Comparison of ENCODE assay signal across 18 cellular contexts in genomic region chr2:98881153-98881650, GRCh38. TPM values are rescaled to one million over a fixed set of nuclear protein-coding genes. Genes with fewer than 3 reads are reported as not detected.
A peak's percentile ranks its signal among the peaks of the same experiment; 100 is the strongest.
DNase-seq lines count a peak whose midpoint lies in the region; ATAC-seq, FAIRE-seq and TF ChIP-seq lines count a peak whose summit lies in the region.
"Had no signal": no experiment of that assay in that cellular context is flagged by ENCODE, and none has a peak within 500 bp of the region (broad histone marks: within the 10 kb centered on the region; RNA-seq: fewer than 3 reads in every experiment).

No MANE protein-coding gene starts in this region.

- no peak for FAIRE-seq in GM19239 (lab: Jason Lieb, UNC)

- no peak for ATAC-seq in sciatic nerve

- 73% methylated on average over 5 of the region's 7 CpGs for WGBS in esophagus muscularis mucosa
- 70 to 92% (median 85%) methylated on average over 5 to 7 of the region's 7 CpGs for WGBS in stomach, 5 donors

- no peak for TF ChIP-seq CTCF in esophagus muscularis mucosa (IDR thresholded peaks at IDR 0.05)
- TF ChIP-seq CTCF in stomach (IDR thresholded peaks at IDR 0.05) = no peak

- no peaks in the 10 kb centered on the region for H3K4me1 ChIP-seq in esophagus muscularis mucosa
- H3K4me1 ChIP-seq in stomach = no peaks in the 10 kb centered on the region

- intact Hi-C loops in esophagus muscularis mucosa (cut with DNase I) = no loop called here
- intact Hi-C loops in sciatic nerve (cut with DNase I) = no loop called here
- intact Hi-C loops in stomach (cut with DNase I; ENCODE audit: low total_unique reads) = no loop called here

- DNase-seq in DMS79 (lab: John Stamatoyannopoulos, UW) (peak; percentile 88), NCI-H2107 (lab: John Stamatoyannopoulos, UW) (peak; percentile 19), esophagus muscularis mucosa (ENCODE audit: extremely low spot score) (peak; percentile 53), sciatic nerve (ENCODE audit: low spot score) (peak; percentile 14), GM19239 (ENCODE audit: insufficient read length, low spot score) (no peak), stomach (no peak), inferior parietal cortex (ENCODE audit: extremely low spot score) (no peak)
- DNase-seq: C1 segment of cervical spinal cord; CD8-positive, alpha-beta memory T cell; H7; HFFc6; NCI-H1417 treated with DMSO at 0.1 percent for 48 hours; NCI-H1930; NCI-H510A; NCI-H748 treated with DMSO at 0.1 percent for 48 hours; OCI-M1; Right ventricle myocardium superior had no signal

- H3K9me3 ChIP-seq in esophagus muscularis mucosa (peaks cover 0 to 15% (median 7%) of the 10 kb centered on the region in 4 donors), stomach (peaks cover 0 to 5% (median 2%) of the 10 kb centered on the region in 4 donors)

- H3K4me3 ChIP-seq in esophagus muscularis mucosa (no peak overlapping the region), stomach (no peak overlapping the region)

- H3K27ac ChIP-seq in esophagus muscularis mucosa (replicated peaks in 1 of 4) = no peak overlapping the region
- H3K27ac ChIP-seq in stomach = no peak overlapping the region

- H3K36me3 ChIP-seq in esophagus muscularis mucosa (no peaks in the 10 kb centered on the region), stomach (no peaks in the 10 kb centered on the region)

- H3K27me3 ChIP-seq in esophagus muscularis mucosa = no peaks in the 10 kb centered on the region
- H3K27me3 ChIP-seq in stomach = no peaks in the 10 kb centered on the region

- no peak for TF ChIP-seq POLR2A in esophagus muscularis mucosa (IDR thresholded peaks at IDR 0.05; ENCODE audit: low read depth)
- no peak for TF ChIP-seq POLR2A in stomach (IDR thresholded peaks at IDR 0.05)

- TF ChIP-seq EP300 in esophagus muscularis mucosa (IDR thresholded peaks at IDR 0.05) (no peak), stomach (IDR thresholded peaks at IDR 0.05) (no peak)

RNA-seq across cellular contexts. Expression of gene CRACDL, which starts 54.8 kb away (rescaled TPM):
- total RNA-seq in esophagus muscularis mucosa (1 to 10 TPM; 1.7 to 4.7 (median 3.3) TPM), sciatic nerve (12.4 TPM), stomach (100 to 1,000 TPM in 1 of 5 donors, 10 to 100 TPM in 2, 1 to 10 TPM in 2; 6.2 to 205 (median 24.3) TPM)
- polyA plus RNA-seq in stomach = 1 to 10 TPM; 5.4 to 5.8 (median 5.5) TPM
- total RNA-seq: HFFc6, M059J had no signal

Comparison
In these comparisons a context has a peak if more than half of its experiments do, and no peak if none do; other contexts are left out.
1. DNase-seq: peak in DMS79 (single experiment), NCI-H2107 (single experiment), esophagus muscularis mucosa (single experiment) and sciatic nerve (single experiment); none in GM19239 (single experiment), stomach (single experiment) and inferior parietal cortex (single experiment).